ENCODE assay signal across 8 cellular contexts in genomic region chr9:125889524-125890473, GRCh38.
DNase-seq lines count a peak whose midpoint lies in the region; TF ChIP-seq lines count a peak whose summit lies in the region.

No MANE protein-coding gene starts in this region.

- intact Hi-C loops in colonic mucosa (cut with DNase I), result no loop called here

- H3K27me3 ChIP-seq in colonic mucosa (no peaks in the 10 kb centered on the region), layer of hippocampus (ENCODE audit: control insufficient read depth, insufficient read depth, low read length) (no peaks in the 10 kb centered on the region)

- peak; percentile 75 for DNase-seq in NCI-H1694 treated with DMSO at 0.1 percent for 48 hours (lab: John Stamatoyannopoulos, UW)
- DNase-seq in NCI-H1694 (lab: John Stamatoyannopoulos, UW), result no peak
- DNase-seq in LoVo (ENCODE audit: low spot score), result peak; percentile 18
- DNase-seq in activated CD4-positive, alpha-beta T cell treated with anti-CD3 and anti-CD28 coated beads for 24 hours (ENCODE audit: low read depth in 2 of 2), result peak; percentile 2 to 13
- DNase-seq in colonic mucosa, result peak; percentile 30
- peak; percentile 46 for DNase-seq in stimulated activated CD4-positive, alpha-beta T cell treated with anti-CD3 and anti-CD28 coated beads, Interleukin-15, amount 100 ng/mL, for 24 hours
- no peak for DNase-seq in GM19240 (ENCODE audit: insufficient read length, low spot score)

- no peaks in the 10 kb centered on the region for H3K36me3 ChIP-seq in colonic mucosa

- peak overlapping the region; percentile 40 to 44 for H3K9ac ChIP-seq in colonic mucosa (ENCODE audit: low read depth in 2 of 2, low read length in 2 of 2)

- H3K9me3 ChIP-seq in colonic mucosa, result no peaks in the 10 kb centered on the region

- peaks cover 5% of the 10 kb centered on the region for H3K4me1 ChIP-seq in colonic mucosa

- H3K4me3 ChIP-seq in colonic mucosa, result peak overlapping the region; percentile 31

- H3K27ac ChIP-seq in colonic mucosa (no peak overlapping the region), layer of hippocampus (ENCODE audit: low read depth, low read length) (peak overlapping the region; percentile 55)

- no peak for TF ChIP-seq CTCF in colonic mucosa (IDR thresholded peaks at IDR 0.05)

Comparison
In these comparisons a context has a peak if more than half of its experiments do, and no peak if none do; other contexts are left out.
1. DNase-seq: peak in NCI-H1694 treated with DMSO at 0.1 percent for 48 hours (single experiment), LoVo (single experiment), activated CD4-positive, alpha-beta T cell treated with anti-CD3 and anti-CD28 coated beads for 24 hours (2 of 2), colonic mucosa (single experiment) and stimulated activated CD4-positive, alpha-beta T cell treated with anti-CD3 and anti-CD28 coated beads, Interleukin-15, amount 100 ng/mL, for 24 hours (single experiment); none in NCI-H1694 (single experiment) and GM19240 (single experiment).